Comparison of ENCODE assay signal across 2 cellular contexts in the genomic region with DNA sequence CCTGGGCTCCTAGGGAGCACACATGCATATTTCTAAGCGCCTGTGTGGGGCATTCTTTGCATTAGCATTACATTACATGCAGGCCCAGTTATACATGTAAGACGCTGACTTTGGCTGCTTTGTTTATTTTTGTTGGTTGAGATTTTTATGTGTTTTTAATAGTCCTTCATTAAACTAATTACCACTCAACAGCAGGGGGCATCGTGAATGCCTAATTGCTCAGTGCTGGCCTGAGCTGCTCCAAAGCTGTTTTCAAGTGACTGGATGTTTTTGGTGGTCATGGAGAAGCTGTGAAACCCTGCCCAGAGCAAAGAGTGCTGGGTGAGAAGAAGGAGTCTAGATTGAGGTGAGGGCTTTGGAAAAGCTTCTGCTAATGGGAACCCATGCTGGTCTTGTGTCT.
TF ChIP-seq lines count a peak whose summit lies in the region.

No MANE protein-coding gene starts in this region.

TF ChIP-seq in SK-N-SH, 30 proteins besides CTCF, POLR2A, EP300 and RAD21 (continued from another document):
- TF ChIP-seq IRF3 (IDR thresholded peaks at IDR 0.05; ENCODE audit: low read depth, low read length) (no peak), TCF12 (IDR thresholded peaks at IDR 0.05) (no peak), USF1 (IDR thresholded peaks at IDR 0.05; ENCODE audit: borderline replicate concordance, low read depth) (no peak), RCOR1 (IDR thresholded peaks at IDR 0.05; ENCODE audit: low read length) (no peak), FOXJ3 (CRISPR knock-in tag; IDR thresholded peaks at IDR 0.05) (no peak), FOSL2 (IDR thresholded peaks at IDR 0.05; ENCODE audit: borderline replicate concordance, low read depth) (no peak), GABPA (IDR thresholded peaks at IDR 0.05; ENCODE audit: low read depth) (no peak), ZBTB33 (IDR thresholded peaks at IDR 0.05; ENCODE audit: borderline replicate concordance, low read depth) (no peak), FOXM1 (IDR thresholded peaks at IDR 0.05; ENCODE audit: low read depth) (no peak), RFX5 (IDR thresholded peaks at IDR 0.05; ENCODE audit: low read length) (no peak), CHD2 (IDR thresholded peaks at IDR 0.05; ENCODE audit: low read length, partially characterized antibody) (no peak), SMC3 (IDR thresholded peaks at IDR 0.05; ENCODE audit: low read depth, low read length) (no peak), TEAD4 (IDR thresholded peaks at IDR 0.05; ENCODE audit: borderline replicate concordance, insufficient read depth) (no peak)
- TF ChIP-seq, protein P1, sequence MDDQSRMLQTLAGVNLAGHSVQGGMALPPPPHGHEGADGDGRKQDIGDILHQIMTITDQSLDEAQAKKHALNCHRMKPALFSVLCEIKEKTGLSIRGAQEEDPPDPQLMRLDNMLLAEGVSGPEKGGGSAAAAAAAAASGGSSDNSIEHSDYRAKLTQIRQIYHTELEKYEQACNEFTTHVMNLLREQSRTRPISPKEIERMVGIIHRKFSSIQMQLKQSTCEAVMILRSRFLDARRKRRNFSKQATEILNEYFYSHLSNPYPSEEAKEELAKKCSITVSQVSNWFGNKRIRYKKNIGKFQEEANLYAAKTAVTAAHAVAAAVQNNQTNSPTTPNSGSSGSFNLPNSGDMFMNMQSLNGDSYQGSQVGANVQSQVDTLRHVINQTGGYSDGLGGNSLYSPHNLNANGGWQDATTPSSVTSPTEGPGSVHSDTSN (IDR thresholded peaks at IDR 0.05): no peak

TF ChIP-seq in SK-N-SH treated with all-trans-retinoic acid at 6 μM for 48 hours, 23 proteins besides CTCF, POLR2A, EP300 and RAD21:
- no peak for TF ChIP-seq PATZ1 (CRISPR knock-in tag; IDR thresholded peaks at IDR 0.05; ENCODE audit: borderline replicate concordance)
- TF ChIP-seq ZFP3 (CRISPR knock-in tag; IDR thresholded peaks at IDR 0.05): no peak
- TF ChIP-seq, protein P2, sequence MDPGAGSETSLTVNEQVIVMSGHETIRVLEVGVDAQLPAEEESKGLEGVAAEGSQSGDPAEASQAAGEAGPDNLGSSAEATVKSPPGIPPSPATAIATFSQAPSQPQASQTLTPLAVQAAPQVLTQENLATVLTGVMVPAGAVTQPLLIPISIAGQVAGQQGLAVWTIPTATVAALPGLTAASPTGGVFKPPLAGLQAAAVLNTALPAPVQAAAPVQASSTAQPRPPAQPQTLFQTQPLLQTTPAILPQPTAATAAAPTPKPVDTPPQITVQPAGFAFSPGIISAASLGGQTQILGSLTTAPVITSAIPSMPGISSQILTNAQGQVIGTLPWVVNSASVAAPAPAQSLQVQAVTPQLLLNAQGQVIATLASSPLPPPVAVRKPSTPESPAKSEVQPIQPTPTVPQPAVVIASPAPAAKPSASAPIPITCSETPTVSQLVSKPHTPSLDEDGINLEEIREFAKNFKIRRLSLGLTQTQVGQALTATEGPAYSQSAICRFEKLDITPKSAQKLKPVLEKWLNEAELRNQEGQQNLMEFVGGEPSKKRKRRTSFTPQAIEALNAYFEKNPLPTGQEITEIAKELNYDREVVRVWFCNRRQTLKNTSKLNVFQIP (CRISPR knock-in tag; IDR thresholded peaks at IDR 0.05; ENCODE audit: borderline replicate concordance, low read depth): no peak
- TF ChIP-seq ZC3H10 (CRISPR knock-in tag; IDR thresholded peaks at IDR 0.05): no peak
- no peak for TF ChIP-seq RARB (CRISPR knock-in tag; IDR thresholded peaks at IDR 0.05)
- no peak for TF ChIP-seq ZNF70 (CRISPR knock-in tag; IDR thresholded peaks at IDR 0.05)
- no peak for TF ChIP-seq SNAI2 (CRISPR knock-in tag; IDR thresholded peaks at IDR 0.05)
